In genomic region chr10:91171485-91171884, GRCh38 we compare ENCODE assay signal across 25 cellular contexts. TPM values are rescaled to one million over a fixed set of nuclear protein-coding genes. Genes with fewer than 3 reads are reported as not detected.
DNase-seq lines count a peak whose midpoint lies in the region; ATAC-seq, FAIRE-seq and TF ChIP-seq lines count a peak whose summit lies in the region.
"Had no signal": no experiment of that assay in that cellular context is flagged by ENCODE, and none has a peak within 500 bp of the region (broad histone marks: within the 10 kb centered on the region; RNA-seq: fewer than 3 reads in every experiment).

No MANE protein-coding gene starts in this region.

- no peaks in the 10 kb centered on the region for H3K9me1 ChIP-seq in K562 (ENCODE audit: control insufficient read depth, insufficient read depth, low read length)

- DNase-seq in activated naive CD8-positive, alpha-beta T cell treated with anti-CD3 and anti-CD28 coated beads, Interleukin-2, amount 50 U/mL, for 24 hours: no peak
- no peak for DNase-seq in CD8-positive, alpha-beta memory T cell
- DNase-seq in K562 (ENCODE audit: extremely low read depth in 1 of 4, low spot score in 3 of 4): no peak
- no peak for DNase-seq in stimulated activated effector memory CD8-positive, alpha-beta T cell treated with anti-CD3 and anti-CD28 coated beads, Interleukin-12 subunit alpha, Interleukin-12 subunit beta, amount 100 ng/mL, for 72 hours (ENCODE audit: low spot score in 2 of 2)
- DNase-seq in GM19238 (ENCODE audit: insufficient read length, low spot score): no peak
- DNase-seq in prostate gland (ENCODE audit: low spot score): no peak
- DNase-seq in left lung: no peak
- DNase-seq: Calu3, DMS153, NCI-H1105 treated with DMSO at 0.1 percent for 48 hours, NCI-H1694, NCI-H2081 treated with DMSO at 0.1 percent for 48 hours, NCI-H2171 treated with DMSO at 0.1 percent for 48 hours, NCI-H446, NCI-H526, Peyer's patch, SJCRH30 had no signal

- in situ Hi-C loops in K562 (cut with MboI): no loop called here

- CTCF ChIA-PET in CD8-positive, alpha-beta memory T cell (lab: Charles Lee): no interaction called here
- CTCF ChIA-PET in K562 (lab: Yijun Ruan, JAX; ENCODE audit: low intra/inter-chr PET ratio): no interaction called here

- TF ChIP-seq CTCF in K562 (IDR thresholded peaks at IDR 0.05 in 2 of 3, conservative IDR thresholded peaks at IDR 0.05 in 1 of 3; ENCODE audit: insufficient read depth in 2 of 3, low read depth in 1 of 3, low read length in 3 of 3) (no peak), prostate gland (IDR thresholded peaks at IDR 0.05) (no peak), left lung (IDR thresholded peaks at IDR 0.05) (no peak)

- H2AFZ ChIP-seq in K562 (ENCODE audit: low read depth, low read length): no peak overlapping the region

- no peaks in the 10 kb centered on the region for H3K27me3 Mint-ChIP-seq in activated naive CD8-positive, alpha-beta T cell
- H3K27me3 Mint-ChIP-seq in activated naive CD8-positive, alpha-beta T cell treated with anti-CD3 and anti-CD28 coated beads, Interleukin-2, amount 50 U/mL, for 24 hours: no peaks in the 10 kb centered on the region
- no peaks in the 10 kb centered on the region for H3K27me3 Mint-ChIP-seq in CD8-positive, alpha-beta memory T cell

- H3K4me2 ChIP-seq in K562 (ENCODE audit: insufficient read depth, low read length): no peak overlapping the region
- H3K4me2 ChIP-seq: KMS-11 had no signal

- intact Hi-C loops in K562 (cut with micrococcal nuclease): no loop called here
- intact Hi-C loops in prostate gland (cut with DNase I): no loop called here
- intact Hi-C loops in left lung (cut with DNase I): no loop called here

- TF ChIP-seq POLR2A in K562 (conservative IDR thresholded peaks at IDR 0.05) (no peak), prostate gland (IDR thresholded peaks at IDR 0.05) (no peak)

- no peak for ATAC-seq in activated naive CD8-positive, alpha-beta T cell treated with anti-CD3 and anti-CD28 coated beads, Interleukin-2, amount 50 U/mL, for 24 hours
- no peak for ATAC-seq in K562
- peak; percentile 49 for ATAC-seq in stimulated activated effector memory CD8-positive, alpha-beta T cell treated with anti-CD3 and anti-CD28 coated beads, Interleukin-12 subunit alpha, Interleukin-12 subunit beta, amount 100 ng/mL, for 72 hours
- no peak for ATAC-seq in left lung

- H3K36me3 ChIP-seq in CD8-positive, alpha-beta memory T cell (ENCODE audit: insufficient read depth, low read length): no peaks in the 10 kb centered on the region
- no peaks in the 10 kb centered on the region for H3K36me3 ChIP-seq in K562 (ENCODE audit: control insufficient read depth, insufficient read depth, low read length)
- no peaks in the 10 kb centered on the region for H3K36me3 ChIP-seq in prostate gland
- H3K36me3 ChIP-seq in left lung: no peaks in the 10 kb centered on the region
- H3K36me3 ChIP-seq: Peyer's patch, SJCRH30 had no signal

- peaks cover 34% of the 10 kb centered on the region for H3K36me3 Mint-ChIP-seq in activated naive CD8-positive, alpha-beta T cell
- H3K36me3 Mint-ChIP-seq in activated naive CD8-positive, alpha-beta T cell treated with anti-CD3 and anti-CD28 coated beads, Interleukin-2, amount 50 U/mL, for 24 hours (ENCODE audit: low read depth): peaks cover 45% of the 10 kb centered on the region
- H3K36me3 Mint-ChIP-seq in CD8-positive, alpha-beta memory T cell: peaks cover 21 to 29% (median 23%) of the 10 kb centered on the region in 3 donors
- H3K36me3 Mint-ChIP-seq in stimulated activated effector memory CD8-positive, alpha-beta T cell treated with anti-CD3 and anti-CD28 coated beads, Interleukin-12 subunit alpha, Interleukin-12 subunit beta, amount 100 ng/mL, for 72 hours: no peaks in the 10 kb centered on the region
- H3K36me3 Mint-ChIP-seq: CD14-positive monocyte had no signal

- WGBS in K562 (ENCODE audit: insufficient coverage, low coverage, missing lambda C conversion rate): 27% methylated on average over 3 of the region's 3 CpGs
- 87% methylated on average over 3 of the region's 3 CpGs for WGBS in prostate gland

- H3K27me3 ChIP-seq in CD8-positive, alpha-beta memory T cell (ENCODE audit: insufficient read depth, low read length, poor library complexity, severe bottlenecking): no peaks in the 10 kb centered on the region
- H3K27me3 ChIP-seq in K562 (ENCODE audit: control insufficient read depth in 2 of 2, insufficient read depth in 2 of 2, low read length in 2 of 2): no peaks in the 10 kb centered on the region
- no peaks in the 10 kb centered on the region for H3K27me3 ChIP-seq in prostate gland (replicated peaks; ENCODE audit: insufficient read depth)
- no peaks in the 10 kb centered on the region for H3K27me3 ChIP-seq in left lung
- H3K27me3 ChIP-seq: Peyer's patch, SJCRH30 had no signal

- H3K4me3 Mint-ChIP-seq in activated naive CD8-positive, alpha-beta T cell: no peak overlapping the region
- H3K4me3 Mint-ChIP-seq in activated naive CD8-positive, alpha-beta T cell treated with anti-CD3 and anti-CD28 coated beads, Interleukin-2, amount 50 U/mL, for 24 hours: no peak overlapping the region
- peak overlapping the region in 2 of 7 donors; percentile 0 to 16 for H3K4me3 Mint-ChIP-seq in CD8-positive, alpha-beta memory T cell
- no peak overlapping the region for H3K4me3 Mint-ChIP-seq in stimulated activated effector memory CD8-positive, alpha-beta T cell treated with anti-CD3 and anti-CD28 coated beads, Interleukin-12 subunit alpha, Interleukin-12 subunit beta, amount 100 ng/mL, for 72 hours
- H3K4me3 Mint-ChIP-seq: CD14-positive monocyte had no signal

- H3K27ac Mint-ChIP-seq in activated naive CD8-positive, alpha-beta T cell: peak overlapping the region; percentile 0
- H3K27ac Mint-ChIP-seq in activated naive CD8-positive, alpha-beta T cell treated with anti-CD3 and anti-CD28 coated beads, Interleukin-2, amount 50 U/mL, for 24 hours: no peak overlapping the region
- H3K27ac Mint-ChIP-seq in CD8-positive, alpha-beta memory T cell: peak overlapping the region in 5 of 8 donors; percentile 1 to 37 (median 8)
- no peak overlapping the region for H3K27ac Mint-ChIP-seq in stimulated activated effector memory CD8-positive, alpha-beta T cell treated with anti-CD3 and anti-CD28 coated beads, Interleukin-12 subunit alpha, Interleukin-12 subunit beta, amount 100 ng/mL, for 72 hours

- no peak overlapping the region for H3K27ac ChIP-seq in CD8-positive, alpha-beta memory T cell (ENCODE audit: low read depth, low read length)
- no peak overlapping the region for H3K27ac ChIP-seq in K562 (ENCODE audit: extremely low read depth, low read depth, low read length)
- H3K27ac ChIP-seq in prostate gland: no peak overlapping the region
- no peak overlapping the region for H3K27ac ChIP-seq in left lung
- H3K27ac ChIP-seq: HL-60, KMS-11, Peyer's patch, SJCRH30 had no signal

- H4K20me1 ChIP-seq in K562 (replicated peaks; ENCODE audit: control insufficient read depth, insufficient read depth, low read length): no peaks in the 10 kb centered on the region; the same call in 1 of the 2 replicates

- H3K4me3 ChIP-seq in CD8-positive, alpha-beta memory T cell (ENCODE audit: low read length): no peak overlapping the region
- H3K4me3 ChIP-seq in K562: no peak overlapping the region
- H3K4me3 ChIP-seq in prostate gland: no peak overlapping the region
- H3K4me3 ChIP-seq in left lung: no peak overlapping the region
- H3K4me3 ChIP-seq: Peyer's patch, SJCRH30 had no signal

- H3K79me2 ChIP-seq in K562 (ENCODE audit: control insufficient read depth, insufficient read depth, low read length): peaks cover 32% of the 10 kb centered on the region

- no peaks in the 10 kb centered on the region for H3K9me3 ChIP-seq in CD8-positive, alpha-beta memory T cell (ENCODE audit: low read length)
- H3K9me3 ChIP-seq in K562 (replicated peaks; ENCODE audit: control insufficient read depth, insufficient read depth, low read depth, low read length): no peaks in the 10 kb centered on the region
- H3K9me3 ChIP-seq in prostate gland: no peaks in the 10 kb centered on the region
- no peaks in the 10 kb centered on the region for H3K9me3 ChIP-seq in left lung
- H3K9me3 ChIP-seq: Peyer's patch, SJCRH30 had no signal

- peaks cover 23% of the 10 kb centered on the region for H3K9me3 Mint-ChIP-seq in activated naive CD8-positive, alpha-beta T cell (ENCODE audit: low read depth)
- H3K9me3 Mint-ChIP-seq in activated naive CD8-positive, alpha-beta T cell treated with anti-CD3 and anti-CD28 coated beads, Interleukin-2, amount 50 U/mL, for 24 hours: peaks cover 30% of the 10 kb centered on the region
- H3K9me3 Mint-ChIP-seq in CD8-positive, alpha-beta memory T cell: peaks cover 3 to 10% (median 8%) of the 10 kb centered on the region in 5 donors
- H3K9me3 Mint-ChIP-seq in stimulated activated effector memory CD8-positive, alpha-beta T cell treated with anti-CD3 and anti-CD28 coated beads, Interleukin-12 subunit alpha, Interleukin-12 subunit beta, amount 100 ng/mL, for 72 hours: no peaks in the 10 kb centered on the region

- no peak for TF ChIP-seq EP300 in K562 (IDR thresholded peaks at IDR 0.05; ENCODE audit: low read length)

- FAIRE-seq in K562 (lab: Jason Lieb, UNC): no peak
- FAIRE-seq: A204.1, GM12891, GM18507, H1 had no signal

- TF ChIP-seq RAD21 in K562 (CRISPR knock-in tag; conservative IDR thresholded peaks at IDR 0.05 in 1 of 2, IDR thresholded peaks at IDR 0.05 in 1 of 2): no peak

- H3K4me1 Mint-ChIP-seq in activated naive CD8-positive, alpha-beta T cell (ENCODE audit: low read depth): peaks cover 58% of the 10 kb centered on the region
- peaks cover 38% of the 10 kb centered on the region for H3K4me1 Mint-ChIP-seq in activated naive CD8-positive, alpha-beta T cell treated with anti-CD3 and anti-CD28 coated beads, Interleukin-2, amount 50 U/mL, for 24 hours
- peaks cover 70 to 83% (median 79%) of the 10 kb centered on the region in 3 donors for H3K4me1 Mint-ChIP-seq in CD8-positive, alpha-beta memory T cell
- H3K4me1 Mint-ChIP-seq in stimulated activated effector memory CD8-positive, alpha-beta T cell treated with anti-CD3 and anti-CD28 coated beads, Interleukin-12 subunit alpha, Interleukin-12 subunit beta, amount 100 ng/mL, for 72 hours: peaks cover 36% of the 10 kb centered on the region

- H3K4me1 ChIP-seq in CD8-positive, alpha-beta memory T cell (ENCODE audit: insufficient read depth, low read length): peaks cover 3% of the 10 kb centered on the region
- H3K4me1 ChIP-seq in K562 (replicated peaks in 1 of 2; ENCODE audit: control insufficient read depth in 2 of 2, insufficient read depth in 2 of 2, low read length in 2 of 2) (no peaks in the 10 kb centered on the region), prostate gland (replicated peaks) (no peaks in the 10 kb centered on the region), left lung (no peaks in the 10 kb centered on the region)
- H3K4me1 ChIP-seq: Peyer's patch, SJCRH30 had no signal

- no peak overlapping the region for H3K9ac ChIP-seq in K562 (ENCODE audit: insufficient read depth in 1 of 2, low read depth in 2 of 2, low read length in 2 of 2)
- H3K9ac ChIP-seq: KMS-11 had no signal

- POLR2A ChIA-PET in CD8-positive, alpha-beta memory T cell (lab: Charles Lee): interaction anchor here (0.8 to 1.5 kb wide), 2 partner anchors 8 to 29 kb away, joined by 4 to 5 read pairs; no protein-coding TSS in a partner anchor
- POLR2A ChIA-PET in K562 (lab: Yijun Ruan, JAX): no interaction called here

- BruUV-seq in K562 (replicated peaks; lab: Mats Ljungman, UMichigan): no TSS peak

RNA-seq across cellular contexts. Expression of gene PCGF5, which starts 49.0 kb away (rescaled TPM):
- 10 to 100 TPM; 57.0 to 58.0 TPM for total RNA-seq in CD8-positive, alpha-beta memory T cell
- polyA plus RNA-seq in CD8-positive, alpha-beta memory T cell: 68.4 TPM
- total RNA-seq in K562 (2011; cell fraction: chromatin; rRNA removed; ENCODE audit: low replicate concordance): 8.4 and 24.4 TPM in 2 replicates
- 5.3 and 6.6 TPM in 2 replicates for total RNA-seq in K562 (2011; cell fraction: nucleolus; rRNA removed)
- total RNA-seq in K562 (2011; cell fraction: nucleoplasm; rRNA removed): 19.5 and 45.4 TPM in 2 replicates
- total RNA-seq in K562 (2014; rRNA removed): 10.9 and 19.9 TPM in 2 replicates
- 27.0 and 30.1 TPM in 2 replicates for total RNA-seq in K562 (2014; rRNA removed; fragmentation: Illumina TruSeq; extraction: Trizol)
- 22.7 and 26.4 TPM in 2 replicates for total RNA-seq in K562 (2015; rRNA removed; fragmentation: Illumina TruSeq; extraction: Trizol)
- total RNA-seq in K562 (2021): 20.3 and 20.8 TPM in 2 replicates
- 30.2 and 35.5 TPM in 2 replicates for polyA plus RNA-seq in K562 (2011; rRNA removed)
- 17.8 and 34.1 TPM in 2 replicates for polyA plus RNA-seq in K562 (2011; cell fraction: cytosol; rRNA removed)
- 12.1 and 18.7 TPM in 2 replicates for polyA plus RNA-seq in K562 (2011; cell fraction: nucleus; rRNA removed)
- 19.1 and 24.3 TPM in 2 replicates for polyA plus RNA-seq in K562 (2012)
- polyA plus RNA-seq in K562 (2014; fragmentation: Illumina TruSeq; extraction: Trizol): 32.9 and 40.0 TPM in 2 replicates
- polyA plus RNA-seq in K562 (2014; fragmentation: Nextera tagmentation; extraction: Ambion mirVana): 10 to 100 TPM; 11.7 TPM
- polyA plus RNA-seq in K562 (2014; rRNA removed): 18.3 and 26.5 TPM in 2 replicates
- 41.2 and 46.4 TPM in 2 replicates for polyA minus RNA-seq in K562 (2011; rRNA and poly(A)+ RNA removed)
- polyA minus RNA-seq in K562 (2011; cell fraction: cytosol; rRNA and poly(A)+ RNA removed): 11.7 and 15.4 TPM in 2 replicates
- 19.0 and 33.8 TPM in 2 replicates for polyA minus RNA-seq in K562 (2011; cell fraction: nucleus; rRNA and poly(A)+ RNA removed)
- 10 to 100 TPM; 35.7 to 41.3 TPM for total RNA-seq in prostate gland
- total RNA-seq in left lung: 10 to 100 TPM; 33.3 to 47.2 TPM

Comparison
In these comparisons a context has a peak if more than half of its experiments do, and no peak if none do; other contexts are left out.
1. H3K27ac Mint-ChIP-seq: peak in activated naive CD8-positive, alpha-beta T cell (single experiment) and CD8-positive, alpha-beta memory T cell (5 of 8); none in activated naive CD8-positive, alpha-beta T cell treated with anti-CD3 and anti-CD28 coated beads, Interleukin-2, amount 50 U/mL, for 24 hours (single experiment) and stimulated activated effector memory CD8-positive, alpha-beta T cell treated with anti-CD3 and anti-CD28 coated beads, Interleukin-12 subunit alpha, Interleukin-12 subunit beta, amount 100 ng/mL, for 72 hours (single experiment).